ENCODE assay signal across 19 cellular contexts in genomic region chr1:167169642-167170041, GRCh38.
"Had no signal": no experiment of that assay in that cellular context is flagged by ENCODE, and none has a peak within 500 bp of the region (broad histone marks: within the 10 kb centered on the region; RNA-seq: fewer than 3 reads in every experiment).

No MANE protein-coding gene starts in this region.

- H3K27ac ChIP-seq: adrenal gland, SK-N-MC, WERI-Rb-1 had no signal

- H3K9me3 Mint-ChIP-seq: activated CD4-positive, alpha-beta memory T cell treated with anti-CD3 and anti-CD28 coated beads, Interleukin-2, amount 10 ng/mL, durations not matched to agents 7 days and 5 days; activated naive CD4-positive, alpha-beta T cell treated with anti-CD3 and anti-CD28 coated beads, Interleukin-2, amount 10 ng/mL, durations not matched to agents 7 days and 5 days; activated naive CD8-positive, alpha-beta T cell treated with anti-CD3 and anti-CD28 coated beads for 36 hours; activated T-helper 2 cell treated with anti-CD3 and anti-CD28 coated beads, Interferon-gamma antibody, Interleukin-2, Interleukin-4, amounts not matched to agents 10 μg/mL and 5 μg/mL and 100 μg/mL, durations not matched to agents 14 hours and 24 hours and 36 hours had no signal

- H3K36me3 Mint-ChIP-seq: activated naive CD4-positive, alpha-beta T cell treated with anti-CD3 and anti-CD28 coated beads, Interleukin-2, amount 10 ng/mL, durations not matched to agents 7 days and 5 days; activated naive CD8-positive, alpha-beta T cell treated with anti-CD3 and anti-CD28 coated beads for 36 hours had no signal

- DNase-seq: activated CD4-positive, alpha-beta memory T cell treated with anti-CD3 and anti-CD28 coated beads, Interleukin-2, amount 10 ng/mL, durations not matched to agents 7 days and 5 days; activated CD4-positive, alpha-beta T cell treated with anti-CD3 and anti-CD28 coated beads for 36 hours; activated CD4-positive, alpha-beta T cell treated with anti-CD3 and anti-CD28 coated beads, Interleukin-2, amount 50 U/mL, for 1 hour; activated gamma-delta T cell treated with Interleukin-2 at 50 U/mL for 16 hours; activated naive CD4-positive, alpha-beta T cell treated with anti-CD3 and anti-CD28 coated beads, Interleukin-2, amount 10 ng/mL, durations not matched to agents 7 days and 5 days; activated naive CD8-positive, alpha-beta T cell treated with anti-CD3 and anti-CD28 coated beads for 36 hours; activated T-cell treated with anti-CD3 and anti-CD28 coated beads, Interleukin-2, amount 50 U/mL, for 72 hours; adrenal gland; anterior cingulate cortex; central memory CD4-positive, alpha-beta T cell; NCI-H1105 treated with DMSO at 0.1 percent for 48 hours; NCI-H1436 treated with DMSO at 0.1 percent for 48 hours; NCI-H187; NCI-H2081; NCI-H510A treated with DMSO at 0.1 percent for 48 hours; T-helper 1 cell; WERI-Rb-1 had no signal

- H3K9me3 ChIP-seq: adrenal gland had no signal

- ATAC-seq: activated CD4-positive, alpha-beta T cell treated with anti-CD3 and anti-CD28 coated beads for 36 hours; activated T-cell treated with anti-CD3 and anti-CD28 coated beads, Interleukin-2, amount 50 U/mL, for 72 hours had no signal

- H3K36me3 ChIP-seq: adrenal gland, WERI-Rb-1 had no signal

- H3K4me3 ChIP-seq: adrenal gland, SK-N-MC had no signal

- H3K4me3 Mint-ChIP-seq: activated CD4-positive, alpha-beta memory T cell treated with anti-CD3 and anti-CD28 coated beads, Interleukin-2, amount 10 ng/mL, durations not matched to agents 7 days and 5 days; activated CD4-positive, alpha-beta T cell treated with anti-CD3 and anti-CD28 coated beads for 36 hours; activated naive CD4-positive, alpha-beta T cell treated with anti-CD3 and anti-CD28 coated beads, Interleukin-2, amount 10 ng/mL, durations not matched to agents 7 days and 5 days; activated naive CD8-positive, alpha-beta T cell treated with anti-CD3 and anti-CD28 coated beads for 36 hours; activated T-cell treated with anti-CD3 and anti-CD28 coated beads, Interleukin-2, amount 50 U/mL, for 72 hours had no signal

- H3K4me1 ChIP-seq: adrenal gland had no signal

- H3K27ac Mint-ChIP-seq: activated CD4-positive, alpha-beta memory T cell treated with anti-CD3 and anti-CD28 coated beads, Interleukin-2, amount 10 ng/mL, durations not matched to agents 7 days and 5 days; activated CD4-positive, alpha-beta T cell treated with anti-CD3 and anti-CD28 coated beads for 36 hours; activated naive CD4-positive, alpha-beta T cell treated with anti-CD3 and anti-CD28 coated beads, Interleukin-2, amount 10 ng/mL, durations not matched to agents 7 days and 5 days; activated naive CD8-positive, alpha-beta T cell treated with anti-CD3 and anti-CD28 coated beads for 36 hours; activated T-cell treated with anti-CD3 and anti-CD28 coated beads, Interleukin-2, amount 50 U/mL, for 72 hours; activated T-helper 2 cell treated with anti-CD3 and anti-CD28 coated beads, Interferon-gamma antibody, Interleukin-2, Interleukin-4, amounts not matched to agents 10 μg/mL and 5 μg/mL and 100 μg/mL, durations not matched to agents 14 hours and 24 hours and 36 hours had no signal

- H3K4me1 Mint-ChIP-seq: activated CD4-positive, alpha-beta memory T cell treated with anti-CD3 and anti-CD28 coated beads, Interleukin-2, amount 10 ng/mL, durations not matched to agents 7 days and 5 days; activated CD4-positive, alpha-beta T cell treated with anti-CD3 and anti-CD28 coated beads for 36 hours; activated naive CD4-positive, alpha-beta T cell treated with anti-CD3 and anti-CD28 coated beads, Interleukin-2, amount 10 ng/mL, durations not matched to agents 7 days and 5 days; activated naive CD8-positive, alpha-beta T cell treated with anti-CD3 and anti-CD28 coated beads for 36 hours had no signal
